In genomic region chr18:34084635-34085034, GRCh38 we compare ENCODE assay signal across 24 cellular contexts.
DNase-seq lines count a peak whose midpoint lies in the region; ATAC-seq and TF ChIP-seq lines count a peak whose summit lies in the region.
"Had no signal": no experiment of that assay in that cellular context is flagged by ENCODE, and none has a peak within 500 bp of the region (broad histone marks: within the 10 kb centered on the region; RNA-seq: fewer than 3 reads in every experiment).

No MANE protein-coding gene starts in this region.

- no peaks in the 10 kb centered on the region for H3K79me2 ChIP-seq in OCI-LY1 (ENCODE audit: insufficient read depth, low read length)

- H3K36me3 ChIP-seq in OCI-LY1 (ENCODE audit: insufficient read depth, low read length) (no peaks in the 10 kb centered on the region), mesenchymal stem cell (ENCODE audit: control insufficient read depth in 1 of 2, insufficient read depth in 2 of 2, low read depth in 1 of 2, low read length in 2 of 2) (no peaks in the 10 kb centered on the region)

- H3K27me3 ChIP-seq in OCI-LY1 (ENCODE audit: insufficient read depth, low read length) = no peaks in the 10 kb centered on the region
- no peaks in the 10 kb centered on the region for H3K27me3 ChIP-seq in mesenchymal stem cell (ENCODE audit: control insufficient read depth in 1 of 2, insufficient read depth in 1 of 2, low read length in 2 of 2)

- H4K20me1 ChIP-seq in OCI-LY1 (ENCODE audit: insufficient read depth, low read length) = no peaks in the 10 kb centered on the region

- no peak for ATAC-seq in esophagus mucosa
- ATAC-seq: GM12878, HCT116, Panc1 had no signal

- TF ChIP-seq CTCF in OCI-LY1 (IDR thresholded peaks at IDR 0.05; ENCODE audit: low read length) = no peak

- H3K4me2 ChIP-seq in OCI-LY1 (ENCODE audit: low read length) (no peak overlapping the region), mesenchymal stem cell (ENCODE audit: low read length, poor library complexity, severe bottlenecking) (no peak overlapping the region)

- 86% methylated on average over 2 of the region's 2 CpGs for WGBS in mesenchymal stem cell

- H3K9ac ChIP-seq in OCI-LY1 (ENCODE audit: low read length) (no peak overlapping the region), mesenchymal stem cell (ENCODE audit: low read length) (no peak overlapping the region)

- H2AK5ac ChIP-seq in mesenchymal stem cell (ENCODE audit: low read length, severe bottlenecking) = no peak overlapping the region

- no peaks in the 10 kb centered on the region for H3F3A ChIP-seq in OCI-LY1 (ENCODE audit: insufficient read depth, low read length)

- no peak overlapping the region for H4K8ac ChIP-seq in mesenchymal stem cell (ENCODE audit: low read length)

- H3K4ac ChIP-seq in mesenchymal stem cell (ENCODE audit: low read depth in 1 of 2, low read length in 2 of 2) = no peak overlapping the region

- H3K4me1 ChIP-seq in OCI-LY1 (ENCODE audit: insufficient read depth, low read length, severe bottlenecking) (peaks cover 16% of the 10 kb centered on the region), mesenchymal stem cell (ENCODE audit: control insufficient read depth, insufficient read depth, low read depth, low read length) (no peaks in the 10 kb centered on the region)
- H3K4me1 ChIP-seq: Caco-2 had no signal

- no peak overlapping the region for H3K18ac ChIP-seq in mesenchymal stem cell (ENCODE audit: low read depth in 1 of 2, low read length in 2 of 2)

- H3K23ac ChIP-seq in mesenchymal stem cell (ENCODE audit: low read length in 2 of 2) = no peak overlapping the region

- H2BK15ac ChIP-seq in mesenchymal stem cell (ENCODE audit: low read depth, poor library complexity, severe bottlenecking) = no peak overlapping the region

- DNase-seq in NCI-H1417 treated with DMSO at 0.1 percent for 48 hours (lab: John Stamatoyannopoulos, UW) (peak; percentile 51), NCI-H2081 treated with DMSO at 0.1 percent for 48 hours (lab: John Stamatoyannopoulos, UW) (peak; percentile 73), occipital lobe (lab: John Stamatoyannopoulos, UW) (no peak), amniotic stem cell (lab: John Stamatoyannopoulos, UW) (no peak), mesenchymal stem cell (no peak)
- DNase-seq: C1 segment of cervical spinal cord; Caco-2; CD4-positive, alpha-beta memory T cell; DMS79; EL; GDM1; KBM-7; MV-4-11; NCI-H1105; NCI-H1694 treated with DMSO at 0.1 percent for 48 hours; NCI-H2107; NCI-H446 treated with DMSO at 0.1 percent for 48 hours; NCI-H526 treated with DMSO at 0.1 percent for 48 hours; SHP77 treated with DMSO at 0.1 percent for 48 hours had no signal

- H3K27ac ChIP-seq in OCI-LY1 (ENCODE audit: low read depth, low read length, poor library complexity, severe bottlenecking) = no peak overlapping the region
- H3K27ac ChIP-seq in mesenchymal stem cell (ENCODE audit: low read length, poor library complexity, severe bottlenecking) = no peak overlapping the region

- no peak overlapping the region for H2BK120ac ChIP-seq in mesenchymal stem cell (ENCODE audit: low read depth, low read length)

- no peak overlapping the region for H3K4me3 ChIP-seq in OCI-LY1 (ENCODE audit: low read depth, low read length, poor library complexity, severe bottlenecking)
- H3K4me3 ChIP-seq in mesenchymal stem cell (ENCODE audit: insufficient read depth in 1 of 2, low read depth in 1 of 2, low read length in 2 of 2) = no peak overlapping the region
- H3K4me3 ChIP-seq: GM12878 had no signal

- no peak overlapping the region for H3K14ac ChIP-seq in mesenchymal stem cell (ENCODE audit: low read length in 2 of 2)

- H3K9me3 ChIP-seq in OCI-LY1 (ENCODE audit: low read length) (no peaks in the 10 kb centered on the region), mesenchymal stem cell (ENCODE audit: control insufficient read depth, low read length) (no peaks in the 10 kb centered on the region)
- H3K9me3 ChIP-seq: Caco-2 had no signal

- H3K9me2 ChIP-seq in OCI-LY1 (ENCODE audit: low read depth, low read length) = no peaks in the 10 kb centered on the region

- no peaks in the 10 kb centered on the region for H3K79me1 ChIP-seq in mesenchymal stem cell (replicated peaks; ENCODE audit: low read length, poor library complexity, severe bottlenecking)

- no peak overlapping the region for H4K91ac ChIP-seq in mesenchymal stem cell (ENCODE audit: low read length)

- H2AFZ ChIP-seq in OCI-LY1 (ENCODE audit: low read length) = peak overlapping the region; percentile 54; the same call in 1 of the 2 replicates
- no peak overlapping the region for H2AFZ ChIP-seq in mesenchymal stem cell (ENCODE audit: low read depth, low read length)

- no peak overlapping the region for H2BK12ac ChIP-seq in mesenchymal stem cell (ENCODE audit: low read length in 2 of 2)

- H2BK5ac ChIP-seq in mesenchymal stem cell (ENCODE audit: low read depth, low read length, poor library complexity, severe bottlenecking) = no peak overlapping the region

Comparison
In these comparisons a context has a peak if more than half of its experiments do, and no peak if none do; other contexts are left out.
1. DNase-seq: peak in NCI-H1417 treated with DMSO at 0.1 percent for 48 hours (single experiment) and NCI-H2081 treated with DMSO at 0.1 percent for 48 hours (single experiment); none in occipital lobe (single experiment), amniotic stem cell (single experiment) and mesenchymal stem cell (single experiment).